2 cellular contexts compared by ENCODE assay signal in genomic region chr12:12764824-12765223, GRCh38.
TF ChIP-seq lines count a peak whose summit lies in the region.

No MANE protein-coding gene starts in this region.

TF ChIP-seq in IMR-90, 13 proteins besides CTCF, POLR2A, EP300 and RAD21 (continued from another document):
- TF ChIP-seq USF2 (IDR thresholded peaks at IDR 0.05; ENCODE audit: low read depth, low read length) (no peak), BHLHE40 (IDR thresholded peaks at IDR 0.05; ENCODE audit: low read depth, low read length) (no peak), NFE2L2 (IDR thresholded peaks at IDR 0.05; ENCODE audit: low read depth, low read length) (no peak), ELK1 (IDR thresholded peaks at IDR 0.05; ENCODE audit: borderline replicate concordance, low read depth, low read length) (no peak), SMC3 (IDR thresholded peaks at IDR 0.05; ENCODE audit: low read depth, low read length) (no peak), CHD1 (IDR thresholded peaks at IDR 0.05; ENCODE audit: low read depth, low read length) (no peak), MXI1 (IDR thresholded peaks at IDR 0.05; ENCODE audit: borderline replicate concordance, low read depth, low read length) (no peak), RCOR1 (IDR thresholded peaks at IDR 0.05; ENCODE audit: insufficient replicate concordance, low read length) (no peak), MAZ (IDR thresholded peaks at IDR 0.05; ENCODE audit: borderline replicate concordance, low read depth, low read length) (no peak), FOS (IDR thresholded peaks at IDR 0.05; ENCODE audit: low read depth, low read length) (no peak), CEBPB (IDR thresholded peaks at IDR 0.05; ENCODE audit: low read depth, low read length) (no peak)

TF ChIP-seq in SK-N-SH treated with all-trans-retinoic acid at 6 μM for 48 hours, 23 proteins besides CTCF, POLR2A, EP300 and RAD21:
- TF ChIP-seq CSRNP3 (CRISPR knock-in tag; IDR thresholded peaks at IDR 0.05): no peak
- TF ChIP-seq ARNTL (CRISPR knock-in tag; IDR thresholded peaks at IDR 0.05; ENCODE audit: borderline replicate concordance, low read depth): no peak
- no peak for TF ChIP-seq ZNF8 (CRISPR knock-in tag; IDR thresholded peaks at IDR 0.05)
- TF ChIP-seq BACH2 (CRISPR knock-in tag; IDR thresholded peaks at IDR 0.05; ENCODE audit: borderline replicate concordance): no peak
- TF ChIP-seq CREB5 (CRISPR knock-in tag; IDR thresholded peaks at IDR 0.05; ENCODE audit: low read depth): no peak
- TF ChIP-seq CSDC2 (CRISPR knock-in tag; IDR thresholded peaks at IDR 0.05): no peak
